Comparison of ENCODE assay signal across 9 cellular contexts in genomic region chr9:82961504-82962125, GRCh38.
DNase-seq lines count a peak whose midpoint lies in the region; ATAC-seq and TF ChIP-seq lines count a peak whose summit lies in the region.
"Had no signal": no experiment of that assay in that cellular context is flagged by ENCODE, and none has a peak within 500 bp of the region (broad histone marks: within the 10 kb centered on the region; RNA-seq: fewer than 3 reads in every experiment).

No MANE protein-coding gene starts in this region.

- H3K36me3 ChIP-seq in body of pancreas (replicated peaks in 1 of 2; ENCODE audit: insufficient read depth in 1 of 2, low read depth in 2 of 2) = no peaks in the 10 kb centered on the region
- H3K36me3 ChIP-seq: neutrophil had no signal

- WGBS in body of pancreas, 2 donors = 12% methylated on average over 7 of the region's 7 CpGs

- H3K27me3 ChIP-seq in body of pancreas = no peaks in the 10 kb centered on the region
- H3K27me3 ChIP-seq: neutrophil had no signal

- in situ Hi-C loops in GM13976 (cut with MboI; ENCODE audit: low sequenced_read_pairs, unreplicated experiment) = no loop called here

- ATAC-seq in HG02642 (IDR thresholded peaks at IDR 0.05; ENCODE audit: poor library complexity, unreplicated experiment) (peak; percentile 98), body of pancreas (peak; percentile 99)

- no peak for TF ChIP-seq POLR2A in body of pancreas (IDR thresholded peaks at IDR 0.05)

- peak; percentile 71 for DNase-seq in A172 (ENCODE audit: low spot score)
- DNase-seq in GM13976 (ENCODE audit: low spot score) = peak; percentile 47
- peak; percentile 82 for DNase-seq in NAMALWA (ENCODE audit: low spot score)
- peak; percentile 0 for DNase-seq in SHP77 treated with DMSO at 0.1 percent for 48 hours (lab: John Stamatoyannopoulos, UW)
- peak; percentile 88 to 93 (median 90) for DNase-seq in body of pancreas
- peak; percentile 94 for DNase-seq in inferior parietal cortex (ENCODE audit: extremely low spot score)
- DNase-seq in stimulated activated CD4-positive, alpha-beta T cell treated with anti-CD3 and anti-CD28 coated beads, Interleukin-15, amount 100 ng/mL, for 24 hours = peak; percentile 69

- H3K4me3 ChIP-seq in body of pancreas = no peak overlapping the region

- H3K9me3 ChIP-seq in body of pancreas = no peaks in the 10 kb centered on the region
- H3K9me3 ChIP-seq: neutrophil had no signal

- intact Hi-C loops in body of pancreas (cut with DNase I) = loop anchor here (10.0 kb wide), 1 partner anchor 427 kb away; no protein-coding TSS in a partner anchor

- no peaks in the 10 kb centered on the region for H3K4me1 ChIP-seq in body of pancreas

- no peak overlapping the region for H3K27ac ChIP-seq in body of pancreas
- H3K27ac ChIP-seq: neutrophil had no signal

- TF ChIP-seq CTCF in GM13976 (IDR thresholded peaks at IDR 0.05; ENCODE audit: borderline replicate concordance, control extremely low read depth, extremely low read depth, insufficient read depth, missing control alignments) (peak; percentile 68), body of pancreas (IDR thresholded peaks at IDR 0.05) (peak; percentile 50 to 93 (median 91))

Comparison
In these comparisons a context has a peak if more than half of its experiments do, and no peak if none do; other contexts are left out.
1. DNase-seq: peak in every context shown above with its lines; median percentile 94 in inferior parietal cortex; 90 in body of pancreas; 82 in NAMALWA; 71 in A172; 69 in stimulated activated CD4-positive, alpha-beta T cell treated with anti-CD3 and anti-CD28 coated beads, Interleukin-15, amount 100 ng/mL, for 24 hours; 47 in GM13976; 0 in SHP77 treated with DMSO at 0.1 percent for 48 hours.